Comparison of ENCODE assay signal across 9 cellular contexts in genomic region chr3:50624634-50625033, GRCh38. TPM values are rescaled to one million over a fixed set of nuclear protein-coding genes. Genes with fewer than 3 reads are reported as not detected.
A peak's percentile ranks its signal among the peaks of the same experiment; 100 is the strongest.
DNase-seq lines count a peak whose midpoint lies in the region; ATAC-seq and TF ChIP-seq lines count a peak whose summit lies in the region.
"Had no signal": no experiment of that assay in that cellular context is flagged by ENCODE, and none has a peak within 500 bp of the region (broad histone marks: within the 10 kb centered on the region; RNA-seq: fewer than 3 reads in every experiment).

No MANE protein-coding gene starts in this region.

- H2AFZ ChIP-seq in PC-9 = no peak overlapping the region

- H3K9me3 Mint-ChIP-seq in activated T-cell treated with anti-CD3 and anti-CD28 coated beads, Interleukin-2, amount 50 U/mL, for 24 hours = no peaks in the 10 kb centered on the region
- H3K9me3 Mint-ChIP-seq in chondrocyte (ENCODE audit: low read depth) = no peaks in the 10 kb centered on the region

- POLR2A ChIA-PET in PC-9 (lab: Charles Lee; ENCODE audit: unreplicated experiment) = interaction anchor here (0.6 kb wide), 1 partner anchor 1605 kb away, joined by 3 read pairs; no protein-coding TSS in a partner anchor

- BruUV-seq in PC-9 (replicated peaks; lab: Mats Ljungman, UMichigan) = no TSS peak

- no peaks in the 10 kb centered on the region for H3K27me3 Mint-ChIP-seq in activated T-cell treated with anti-CD3 and anti-CD28 coated beads, Interleukin-2, amount 50 U/mL, for 24 hours
- no peaks in the 10 kb centered on the region for H3K27me3 Mint-ChIP-seq in chondrocyte (ENCODE audit: low read depth)

- peak overlapping the region; percentile 96 for H3K27ac Mint-ChIP-seq in activated T-cell treated with anti-CD3 and anti-CD28 coated beads, Interleukin-2, amount 50 U/mL, for 24 hours
- no peak overlapping the region for H3K27ac Mint-ChIP-seq in chondrocyte (ENCODE audit: unreplicated experiment)

- peaks cover 24% of the 10 kb centered on the region for H3F3A ChIP-seq in PC-9 (ENCODE audit: insufficient read depth, low read depth)

- H3K9me2 ChIP-seq in PC-9 (ENCODE audit: insufficient read depth) = no peaks in the 10 kb centered on the region

- no peak for DNase-seq in activated T-cell treated with anti-CD3 and anti-CD28 coated beads, Interleukin-2, amount 50 U/mL, for 24 hours
- no peak for DNase-seq in activated T-cell treated with anti-CD3 and anti-CD28 coated beads for 4 hours
- DNase-seq in PC-9 = peak; percentile 76 to 93
- no peak for DNase-seq in chondrocyte (ENCODE audit: low spot score)
- no peak for DNase-seq in erythroblast (lab: John Stamatoyannopoulos, UW)

- H3K9me3 ChIP-seq in PC-9 (ENCODE audit: insufficient read depth, low read depth) (no peaks in the 10 kb centered on the region), esophagus (ENCODE audit: control insufficient read depth in 2 of 2, insufficient read depth in 1 of 2, low read depth in 1 of 2, low read length in 1 of 2) (no peaks in the 10 kb centered on the region)
- H3K9me3 ChIP-seq: thoracic aorta had no signal

- H3K4me1 ChIP-seq in PC-9 (replicated peaks; ENCODE audit: insufficient read depth) = peaks cover 71% of the 10 kb centered on the region
- H3K4me1 ChIP-seq in esophagus (ENCODE audit: control insufficient read depth in 2 of 2, insufficient read depth in 2 of 2, low read length in 1 of 2) = peaks cover 27 to 52% of the 10 kb centered on the region in 2 donors

- peaks cover 74% of the 10 kb centered on the region for H3K79me2 ChIP-seq in PC-9 (ENCODE audit: low read depth)

- TF ChIP-seq CTCF in PC-9 (conservative IDR thresholded peaks at IDR 0.05) = no peak
- TF ChIP-seq CTCF in chondrocyte (IDR thresholded peaks at IDR 0.05) = no peak

- peak overlapping the region; percentile 65 for H3K4me2 ChIP-seq in PC-9

- H3K27ac ChIP-seq in PC-9 (peak overlapping the region; percentile 68), esophagus (ENCODE audit: low read depth in 2 of 2, low read length in 1 of 2) (peak overlapping the region; percentile 68 to 92), skin epidermis (peak overlapping the region in 19 of 21 experiments; percentile 5 to 86 (median 68))
- H3K27ac ChIP-seq: thoracic aorta had no signal

- H3K27me3 ChIP-seq in PC-9 (ENCODE audit: insufficient read depth, low read depth) (no peaks in the 10 kb centered on the region), esophagus (ENCODE audit: control insufficient read depth in 1 of 2, insufficient read depth in 2 of 2, low read length in 2 of 2) (no peaks in the 10 kb centered on the region)

- H3K4me1 Mint-ChIP-seq in activated T-cell treated with anti-CD3 and anti-CD28 coated beads, Interleukin-2, amount 50 U/mL, for 24 hours (ENCODE audit: low read depth) = peaks cover 96% of the 10 kb centered on the region
- H3K4me1 Mint-ChIP-seq in chondrocyte (ENCODE audit: low read depth) = peaks cover 23% of the 10 kb centered on the region

- H3K4me3 ChIP-seq in PC-9 = no peak overlapping the region
- H3K4me3 ChIP-seq in esophagus (ENCODE audit: low read depth in 1 of 2, low read length in 2 of 2) = no peak overlapping the region
- no peak overlapping the region for H3K4me3 ChIP-seq in skin epidermis
- H3K4me3 ChIP-seq: thoracic aorta had no signal

- no peaks in the 10 kb centered on the region for H4K20me1 ChIP-seq in PC-9 (ENCODE audit: insufficient read depth)

- H3K4me3 Mint-ChIP-seq in activated T-cell treated with anti-CD3 and anti-CD28 coated beads, Interleukin-2, amount 50 U/mL, for 24 hours = peak overlapping the region; percentile 74
- H3K4me3 Mint-ChIP-seq in chondrocyte (ENCODE audit: unreplicated experiment) = no peak overlapping the region

- WGBS in esophagus, 2 donors = 76 to 90% methylated on average over 2 of the region's 2 CpGs

- intact Hi-C loops in PC-9 (cut with micrococcal nuclease; ENCODE audit: unreplicated experiment) = loop anchor here (2.0 kb wide), 1 partner anchor 38 kb away; no protein-coding TSS in a partner anchor

- peaks cover 97% of the 10 kb centered on the region for H3K36me3 Mint-ChIP-seq in activated T-cell treated with anti-CD3 and anti-CD28 coated beads, Interleukin-2, amount 50 U/mL, for 24 hours (ENCODE audit: low read depth)
- no peaks in the 10 kb centered on the region for H3K36me3 Mint-ChIP-seq in chondrocyte (ENCODE audit: low read depth)

- no peak for TF ChIP-seq POLR2A in erythroblast (IDR thresholded peaks at IDR 0.05; ENCODE audit: low read length)

- no peak for ATAC-seq in HG03045 (IDR thresholded peaks at IDR 0.05; ENCODE audit: unreplicated experiment)

- CTCF ChIA-PET in PC-9 (lab: Charles Lee) = interaction anchor here (1.0 to 1.5 kb wide), 2 partner anchors 11 to 28 kb away, joined by 3 to 7 read pairs; no protein-coding TSS in a partner anchor

- H3K36me3 ChIP-seq in PC-9 (ENCODE audit: low read depth) (0 out of 2 replicates have a peak, but pooled peaks cover 3% of the 10 kb centered on the region), esophagus (ENCODE audit: control insufficient read depth in 2 of 2, insufficient read depth in 2 of 2, low read length in 1 of 2) (peaks cover 0 to 3% of the 10 kb centered on the region in 2 donors)
- H3K36me3 ChIP-seq: thoracic aorta had no signal

RNA-seq across cellular contexts. Expression of gene MAPKAPK3, which starts 7.7 kb away (rescaled TPM):
- 88.2 and 99.5 TPM in 2 replicates for total RNA-seq in PC-9 (2021)
- 10 to 100 TPM; 33.8 to 39.1 TPM for polyA plus RNA-seq in esophagus
- 13.6 to 21.2 TPM (median 20.9 TPM) in 3 replicates for total RNA-seq in chondrocyte

RNA-seq across cellular contexts. Expression of gene CISH, which starts 13.1 kb away (rescaled TPM):
- 2.7 and 3.2 TPM in 2 replicates for total RNA-seq in PC-9 (2021)
- polyA plus RNA-seq in esophagus = 1 to 10 TPM; 5.5 to 7.0 TPM
- 0.85 to 1.8 TPM (median 1.8 TPM) in 3 replicates for total RNA-seq in chondrocyte

RNA-seq across cellular contexts. Expression of gene DOCK3, which starts 50.1 kb away (rescaled TPM):
- total RNA-seq in PC-9 (2021) (15.2 and 16.9 TPM in 2 replicates), chondrocyte (0.15 to 0.25 TPM (median 0.17 TPM) in 3 replicates)
- polyA plus RNA-seq in esophagus = 1 to 10 TPM in 1 of 2 donors, under 1 TPM in 1; 0.93 to 2.8 TPM

RNA-seq across cellular contexts. Expression of gene HEMK1, which starts 55.3 kb away (rescaled TPM):
- total RNA-seq in PC-9 (2021) (20.6 and 24.2 TPM in 2 replicates), chondrocyte (15.1 to 20.1 TPM (median 15.2 TPM) in 3 replicates)
- polyA plus RNA-seq in esophagus = 10 to 100 TPM in 1 of 2 donors, 1 to 10 TPM in 1; 8.3 to 12.9 TPM

RNA-seq across cellular contexts. Expression of gene C3orf18, which starts 57.1 kb away (rescaled TPM):
- total RNA-seq in PC-9 (2021) (7.4 and 7.5 TPM in 2 replicates), chondrocyte (3.2 to 5.8 TPM (median 4.4 TPM) in 3 replicates)
- 1 to 10 TPM; 1.8 to 2.0 TPM for polyA plus RNA-seq in esophagus

Comparison
In these comparisons a context has a peak if more than half of its experiments do, and no peak if none do; other contexts are left out.
1. DNase-seq: peak in PC-9 (2 of 2); none in activated T-cell treated with anti-CD3 and anti-CD28 coated beads, Interleukin-2, amount 50 U/mL, for 24 hours (single experiment), activated T-cell treated with anti-CD3 and anti-CD28 coated beads for 4 hours (single experiment), chondrocyte (single experiment) and erythroblast (0 of 2).
2. RNA of gene DOCK3, which starts 50.1 kb away (total RNA-seq): 15.2 to 16.9 TPM in PC-9; 0.15 to 0.25 TPM in chondrocyte; every median in the first group is over 10 times any median in the second.
3. Peak in every context shown above with its lines, with median percentiles within 50 percentile points of each other: H3K27ac ChIP-seq.